In genomic region chr1:54716299-54717047, GRCh38 we compare ENCODE assay signal across 8 cellular contexts. TPM values are rescaled to one million over a fixed set of nuclear protein-coding genes. Genes with fewer than 3 reads are reported as not detected.
DNase-seq lines count a peak whose midpoint lies in the region; TF ChIP-seq lines count a peak whose summit lies in the region.

No MANE protein-coding gene starts in this region.

- peaks cover 31% of the 10 kb centered on the region for H3K36me3 Mint-ChIP-seq in activated CD4-positive, alpha-beta T cell treated with anti-CD3 and anti-CD28 coated beads, Interleukin-2, amount 10 ng/mL, durations not matched to agents 24 days and 14 days (ENCODE audit: low read depth)

- H3K4me1 Mint-ChIP-seq in activated CD4-positive, alpha-beta T cell treated with anti-CD3 and anti-CD28 coated beads, Interleukin-2, amount 10 ng/mL, durations not matched to agents 24 days and 14 days, result peaks cover 23% of the 10 kb centered on the region

- no peak for TF ChIP-seq EP300 in ovary (IDR thresholded peaks at IDR 0.05)

- H3K27me3 ChIP-seq in ovary, result no peaks in the 10 kb centered on the region

- DNase-seq in activated CD4-positive, alpha-beta T cell treated with anti-CD3 and anti-CD28 coated beads, Interleukin-2, amount 10 ng/mL, durations not matched to agents 24 days and 14 days, result no peak
- no peak for DNase-seq in activated CD4-positive, alpha-beta T cell treated with anti-CD3 and anti-CD28 coated beads for 1 hour
- DNase-seq in RPMI7951 (ENCODE audit: low read depth) (peak; percentile 55), erythroblast (lab: John Stamatoyannopoulos, UW) (peak; percentile 61 to 77), ovary (no peak), NAMALWA (ENCODE audit: low spot score) (no peak), NCI-H128 (lab: John Stamatoyannopoulos, UW; ENCODE audit: unreplicated experiment) (no peak), H4 (ENCODE audit: low spot score) (no peak)

- peaks cover 3% of the 10 kb centered on the region for H3K4me1 ChIP-seq in ovary (ENCODE audit: insufficient read depth)

- peak overlapping the region in 1 of 2 donors; percentile 18 for H3K27ac ChIP-seq in ovary

- no peaks in the 10 kb centered on the region for H3K9me3 Mint-ChIP-seq in activated CD4-positive, alpha-beta T cell treated with anti-CD3 and anti-CD28 coated beads, Interleukin-2, amount 10 ng/mL, durations not matched to agents 24 days and 14 days

- 29 to 35% (median 33%) methylated on average over 8 of the region's 8 CpGs for WGBS in ovary, 3 donors

- peak overlapping the region; percentile 93 for H3K27ac Mint-ChIP-seq in activated CD4-positive, alpha-beta T cell treated with anti-CD3 and anti-CD28 coated beads, Interleukin-2, amount 10 ng/mL, durations not matched to agents 24 days and 14 days

- no peaks in the 10 kb centered on the region for H3K9me3 ChIP-seq in ovary

- peak overlapping the region; percentile 93 for H3K4me3 ChIP-seq in ovary

- TF ChIP-seq CTCF in ovary (IDR thresholded peaks at IDR 0.05), result no peak

- TF ChIP-seq POLR2A in erythroblast (IDR thresholded peaks at IDR 0.05; ENCODE audit: low read length) (no peak), ovary (IDR thresholded peaks at IDR 0.05) (no peak)

- H3K4me3 Mint-ChIP-seq in activated CD4-positive, alpha-beta T cell treated with anti-CD3 and anti-CD28 coated beads, Interleukin-2, amount 10 ng/mL, durations not matched to agents 24 days and 14 days, result peak overlapping the region; percentile 96

- H3K27me3 Mint-ChIP-seq in activated CD4-positive, alpha-beta T cell treated with anti-CD3 and anti-CD28 coated beads, Interleukin-2, amount 10 ng/mL, durations not matched to agents 24 days and 14 days, result peaks cover 5% of the 10 kb centered on the region

- intact Hi-C loops in activated CD4-positive, alpha-beta T cell treated with anti-CD3 and anti-CD28 coated beads, Interleukin-2, amount 10 ng/mL, durations not matched to agents 24 days and 14 days (cut with micrococcal nuclease), result loop anchor here (1.0 to 2.0 kb wide), 4 partner anchors 48 to 174 kb away; partner anchors contain the start of genes DHCR24 and PARS2
- intact Hi-C loops in ovary (cut with DNase I), result no loop called here

- no peaks in the 10 kb centered on the region for H3K36me3 ChIP-seq in ovary

RNA-seq across cellular contexts. Expression of gene TTC4, which starts 0.8 kb away (rescaled TPM):
- total RNA-seq in activated CD4-positive, alpha-beta T cell treated with anti-CD3 and anti-CD28 coated beads, Interleukin-2, amount 10 ng/mL, durations not matched to agents 24 days and 14 days, result 41.6 and 45.3 TPM in 2 replicates
- 24.0 and 32.0 TPM in 2 replicates for total RNA-seq in RPMI7951 (2014; rRNA removed; shearing (Covaris generic))
- total RNA-seq in ovary, result 10 to 100 TPM; 15.4 to 26.2 (median 19.9) TPM
- polyA plus RNA-seq in ovary, result 10 to 100 TPM; 12.6 to 29.9 TPM
- total RNA-seq in H4 (2014; rRNA removed; shearing (Covaris generic)), result 47.8 and 52.9 TPM in 2 replicates

RNA-seq across cellular contexts. Expression of gene PARS2, which starts 47.9 kb away (rescaled TPM):
- total RNA-seq in activated CD4-positive, alpha-beta T cell treated with anti-CD3 and anti-CD28 coated beads, Interleukin-2, amount 10 ng/mL, durations not matched to agents 24 days and 14 days, result 7.1 and 7.8 TPM in 2 replicates
- 6.3 and 6.4 TPM in 2 replicates for total RNA-seq in RPMI7951 (2014; rRNA removed; shearing (Covaris generic))
- 1 to 10 TPM; 3.2 to 9.6 (median 7.0) TPM for total RNA-seq in ovary
- polyA plus RNA-seq in ovary, result 1 to 10 TPM; 4.3 to 6.4 TPM
- 6.1 and 7.0 TPM in 2 replicates for total RNA-seq in H4 (2014; rRNA removed; shearing (Covaris generic))

Comparison
In these comparisons a context has a peak if more than half of its experiments do, and no peak if none do; other contexts are left out.
1. DNase-seq: peak in RPMI7951 (single experiment) and erythroblast (2 of 2); none in activated CD4-positive, alpha-beta T cell treated with anti-CD3 and anti-CD28 coated beads, Interleukin-2, amount 10 ng/mL, durations not matched to agents 24 days and 14 days (single experiment), activated CD4-positive, alpha-beta T cell treated with anti-CD3 and anti-CD28 coated beads for 1 hour (single experiment), ovary (0 of 5), NAMALWA (single experiment), NCI-H128 (single experiment) and H4 (single experiment).